1 cellular context compared by ENCODE assay signal in genomic region chr3:119637679-119638525, GRCh38.
A peak's percentile ranks its signal among the peaks of the same experiment; 100 is the strongest.
TF ChIP-seq lines count a peak whose summit lies in the region.

No MANE protein-coding gene starts in this region.

TF ChIP-seq in K562, 482 proteins besides CTCF, POLR2A, EP300 and RAD21 (continued from another document and continues in another):
- TF ChIP-seq RFX5 (IDR thresholded peaks at IDR 0.05; ENCODE audit: low read depth, low read length) = no peak
- TF ChIP-seq MEIS2 (IDR thresholded peaks at IDR 0.05; ENCODE audit: partially characterized antibody) = peak; percentile 85
- no peak for TF ChIP-seq HIVEP1 (CRISPR knock-in tag; IDR thresholded peaks at IDR 0.05)
- TF ChIP-seq ZFX (CRISPR knock-in tag; IDR thresholded peaks at IDR 0.05) = peak; percentile 47; the same call in 1 of the 2 replicates
- no peak for TF ChIP-seq CUX1 (CRISPR knock-in tag; IDR thresholded peaks at IDR 0.05)
- TF ChIP-seq ZNF584 (CRISPR knock-in tag; IDR thresholded peaks at IDR 0.05; ENCODE audit: low read depth) = no peak; the same call in 1 of the 2 replicates
- peak; percentile 84 for TF ChIP-seq ZNF644 (tag; IDR thresholded peaks at IDR 0.05; ENCODE audit: low read depth)
- 0 out of 2 replicates have a peak, but pooled peaks have one; percentile 11 for TF ChIP-seq TEAD2 (tag; IDR thresholded peaks at IDR 0.05)
- no peak for TF ChIP-seq ZSCAN29 (IDR thresholded peaks at IDR 0.05)
- TF ChIP-seq TFAP4 (CRISPR knock-in tag; IDR thresholded peaks at IDR 0.05; ENCODE audit: borderline replicate concordance) = no peak
- no peak for TF ChIP-seq PHB (CRISPR knock-in tag; IDR thresholded peaks at IDR 0.05)
- TF ChIP-seq RCOR1 (IDR thresholded peaks at IDR 0.05; ENCODE audit: borderline replicate concordance in 1 of 2, low read depth in 2 of 2, low read length in 2 of 2) = peak in 1 of 2 experiments; percentile 37; a peak in 2 of 4 replicates
- no peak for TF ChIP-seq JUNB (CRISPR knock-in tag; conservative IDR thresholded peaks at IDR 0.05)
- no peak for TF ChIP-seq COPS2 (conservative IDR thresholded peaks at IDR 0.05)
- TF ChIP-seq ZC3H11A (IDR thresholded peaks at IDR 0.05; ENCODE audit: low read depth, low read length) = no peak
- no peak for TF ChIP-seq ZNF785 (CRISPR knock-in tag; IDR thresholded peaks at IDR 0.05)
- TF ChIP-seq ZNF282 (CRISPR knock-in tag; IDR thresholded peaks at IDR 0.05) = no peak
- no peak for TF ChIP-seq TAF1 (IDR thresholded peaks at IDR 0.05; ENCODE audit: control insufficient read depth, extremely low read depth, insufficient read depth, low read length, severe bottlenecking)
- no peak for TF ChIP-seq FOXA1 (IDR thresholded peaks at IDR 0.05; ENCODE audit: borderline replicate concordance)
- TF ChIP-seq ID3 (CRISPR knock-in tag; IDR thresholded peaks at IDR 0.05) = no peak
- TF ChIP-seq ID3 (tag; IDR thresholded peaks at IDR 0.05) = no peak
- no peak for TF ChIP-seq BHLHE40 (IDR thresholded peaks at IDR 0.05; ENCODE audit: low read length)
- TF ChIP-seq ZNF395 (CRISPR knock-in tag; IDR thresholded peaks at IDR 0.05) = peak; percentile 73
- TF ChIP-seq DMBX1 (CRISPR knock-in tag; IDR thresholded peaks at IDR 0.05; ENCODE audit: borderline replicate concordance) = peak; percentile 70; the same call in 1 of the 2 replicates
- TF ChIP-seq BRF1 (IDR thresholded peaks at IDR 0.05; ENCODE audit: borderline replicate concordance, extremely low read depth, insufficient read length) = no peak
- no peak for TF ChIP-seq ZNF408 (CRISPR knock-in tag; IDR thresholded peaks at IDR 0.05; ENCODE audit: low read depth)
- TF ChIP-seq PURB (CRISPR knock-in tag; IDR thresholded peaks at IDR 0.05; ENCODE audit: low read depth) = no peak
- no peak for TF ChIP-seq UBTF (IDR thresholded peaks at IDR 0.05; ENCODE audit: borderline replicate concordance in 1 of 2, low read depth in 2 of 2, low read length in 2 of 2)
- peak; percentile 52; the same call in 1 of the 2 replicates for TF ChIP-seq SMARCA4 (IDR thresholded peaks at IDR 0.05)
- TF ChIP-seq LARP7 (IDR thresholded peaks at IDR 0.05) = no peak
- peak; percentile 84 for TF ChIP-seq ZNF384 (IDR thresholded peaks at IDR 0.05; ENCODE audit: low read depth, low read length)
- no peak for TF ChIP-seq ZNF431 (CRISPR knock-in tag; IDR thresholded peaks at IDR 0.05)
- peak; percentile 27 for TF ChIP-seq ELF1 (tag; IDR thresholded peaks at IDR 0.05)
- 0 out of 2 replicates have a peak, but pooled peaks have one; percentile 4 for TF ChIP-seq ZNF668 (CRISPR knock-in tag; IDR thresholded peaks at IDR 0.05)
- TF ChIP-seq MLLT1 (IDR thresholded peaks at IDR 0.05) = peak in 1 of 2 experiments; percentile 45; a peak in 1 of 4 replicates
- no peak for TF ChIP-seq MIER1 (IDR thresholded peaks at IDR 0.05; ENCODE audit: low read depth)
- peak; percentile 57 for TF ChIP-seq ETV1 (tag; conservative IDR thresholded peaks at IDR 0.05; ENCODE audit: low read depth)
- TF ChIP-seq ZNF445 (CRISPR knock-in tag; IDR thresholded peaks at IDR 0.05; ENCODE audit: low read depth) = no peak
- TF ChIP-seq NFRKB (IDR thresholded peaks at IDR 0.05; ENCODE audit: low read depth) = peak; percentile 59; the same call in 1 of the 2 replicates
- 0 out of 2 replicates have a peak, but pooled peaks have one; percentile 26 for TF ChIP-seq ZNF766 (CRISPR knock-in tag; conservative IDR thresholded peaks at IDR 0.05)
- TF ChIP-seq ARID1B (IDR thresholded peaks at IDR 0.05) = peak; percentile 67
- TF ChIP-seq ZNF830 (CRISPR knock-in tag; IDR thresholded peaks at IDR 0.05) = no peak
- no peak for TF ChIP-seq RERE (CRISPR knock-in tag; IDR thresholded peaks at IDR 0.05; ENCODE audit: borderline replicate concordance)
- no peak for TF ChIP-seq ZBTB5 (IDR thresholded peaks at IDR 0.05)
- peak; percentile 62; the same call in 1 of the 2 replicates for TF ChIP-seq SMARCE1 (IDR thresholded peaks at IDR 0.05)
- no peak for TF ChIP-seq NCOA2 (IDR thresholded peaks at IDR 0.05; ENCODE audit: partially characterized antibody in 2 of 2)
- no peak for TF ChIP-seq NR2F6 (CRISPR knock-in tag; IDR thresholded peaks at IDR 0.05)
- TF ChIP-seq ARID2 (IDR thresholded peaks at IDR 0.05) = no peak
- TF ChIP-seq PML (IDR thresholded peaks at IDR 0.05; ENCODE audit: low read length) = no peak
